In the genomic region with DNA sequence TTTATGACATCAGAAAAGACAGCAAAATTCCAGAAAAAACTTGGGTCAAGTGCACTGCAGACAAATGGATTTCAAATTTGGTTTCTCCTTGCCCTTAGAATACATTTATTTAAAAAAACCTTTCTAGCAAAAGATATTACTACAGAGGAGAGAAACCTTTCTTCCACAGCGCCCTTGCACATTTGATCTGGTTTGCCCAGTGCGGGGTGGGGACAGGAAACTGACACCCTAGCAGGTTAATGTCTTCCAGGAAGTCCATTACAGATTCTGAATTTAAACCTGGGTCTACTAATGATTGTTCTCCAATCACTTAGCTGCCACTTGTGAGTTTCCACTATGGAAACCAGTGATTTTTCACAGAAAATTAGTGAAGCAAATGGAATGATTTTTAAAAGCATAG, we compare ENCODE assay signal across 15 cellular contexts. TPM values are rescaled to one million over a fixed set of nuclear protein-coding genes. Genes with fewer than 3 reads are reported as not detected.
DNase-seq lines count a peak whose midpoint lies in the region; ATAC-seq, FAIRE-seq and TF ChIP-seq lines count a peak whose summit lies in the region.
"Had no signal": no experiment of that assay in that cellular context is flagged by ENCODE, and none has a peak within 500 bp of the region (broad histone marks: within the 10 kb centered on the region; RNA-seq: fewer than 3 reads in every experiment).

No MANE protein-coding gene starts in this region.

- H3K9me3 Mint-ChIP-seq in T-cell: peaks cover 0 to 7% (median 0%) of the 10 kb centered on the region in 3 donors
- no peaks in the 10 kb centered on the region for H3K9me3 Mint-ChIP-seq in central memory CD8-positive, alpha-beta T cell

- no peak for TF ChIP-seq CTCF in kidney (IDR thresholded peaks at IDR 0.05; ENCODE audit: borderline replicate concordance, extremely low read depth, insufficient read depth)

- H3K9ac ChIP-seq in kidney (ENCODE audit: low read length in 2 of 2): no peak overlapping the region

- intact Hi-C loops in kidney (cut with DNase I): no loop called here

- ATAC-seq in T-cell (replicated peaks in 1 of 4): peak; percentile 61 to 82 (median 74)
- peak; percentile 82 for ATAC-seq in central memory CD8-positive, alpha-beta T cell (replicated peaks; ENCODE audit: extremely low read depth, poor library complexity, severe bottlenecking)
- peak; percentile 26 for ATAC-seq in stimulated activated naive CD8-positive, alpha-beta T cell treated with anti-CD3 and anti-CD28 coated beads, Interleukin-15, Interleukin-2, amounts not matched to agents 100 U/mL and 50 U/mL, for 24 hours
- ATAC-seq in GM18498 (IDR thresholded peaks at IDR 0.05; ENCODE audit: unreplicated experiment): no peak
- no peak for ATAC-seq in GM19467 (IDR thresholded peaks at IDR 0.05; ENCODE audit: unreplicated experiment)
- ATAC-seq: sciatic nerve had no signal

- H3K27me3 Mint-ChIP-seq in T-cell: no peaks in the 10 kb centered on the region
- H3K27me3 Mint-ChIP-seq in central memory CD8-positive, alpha-beta T cell: no peaks in the 10 kb centered on the region

- H3K36me3 Mint-ChIP-seq in T-cell: no peaks in the 10 kb centered on the region
- H3K36me3 Mint-ChIP-seq in central memory CD8-positive, alpha-beta T cell (ENCODE audit: insufficient read depth): peaks cover 5% of the 10 kb centered on the region
- H3K36me3 Mint-ChIP-seq: CD14-positive monocyte had no signal

- CTCF ChIA-PET in T-cell (lab: Charles Lee): interaction anchor here in 1 of 2 donors (0.6 to 2.4 kb wide), 2 partner anchors 21 to 343 kb away, joined by 3 to 13 read pairs; no protein-coding TSS in a partner anchor

- no peaks in the 10 kb centered on the region for H3K9me3 ChIP-seq in kidney (ENCODE audit: control insufficient read depth in 1 of 2, low read length in 2 of 2)
- H3K9me3 ChIP-seq: SJSA1 had no signal

- H3K4me3 ChIP-seq in kidney (ENCODE audit: low read length in 2 of 2): no peak overlapping the region
- H3K4me3 ChIP-seq: SJSA1 had no signal

- H3K4me3 Mint-ChIP-seq in T-cell: peak overlapping the region; percentile 13 to 75 (median 17)
- peak overlapping the region; percentile 6 for H3K4me3 Mint-ChIP-seq in central memory CD8-positive, alpha-beta T cell
- H3K4me3 Mint-ChIP-seq: CD14-positive monocyte had no signal

- H3K36me3 ChIP-seq in kidney (ENCODE audit: control insufficient read depth in 1 of 2, insufficient read depth in 2 of 2, low read length in 2 of 2): no peaks in the 10 kb centered on the region
- H3K36me3 ChIP-seq: SJSA1 had no signal

- H3K27ac Mint-ChIP-seq in T-cell: peak overlapping the region; percentile 95 to 97
- H3K27ac Mint-ChIP-seq in central memory CD8-positive, alpha-beta T cell (ENCODE audit: low read depth): peak overlapping the region; percentile 80

- peak; percentile 62 for DNase-seq in activated CD8-positive, alpha-beta memory T cell treated with anti-CD3 and anti-CD28 coated beads for 24 hours
- no peak for DNase-seq in activated CD8-positive, alpha-beta memory T cell treated with anti-CD3 and anti-CD28 coated beads, Interleukin-2, amount 50 U/mL, for 48 hours
- DNase-seq in T-cell (peak in 20 of 34 experiments; percentile 9 to 49 (median 22)), kidney (no peak)
- DNase-seq in central memory CD8-positive, alpha-beta T cell (ENCODE audit: low spot score in 2 of 2): no peak
- DNase-seq in stimulated activated naive CD8-positive, alpha-beta T cell treated with anti-CD3 and anti-CD28 coated beads, Interleukin-15, Interleukin-2, amounts not matched to agents 100 U/mL and 50 U/mL, for 24 hours: no peak
- DNase-seq: DND-41; NCI-H2029; NCI-H524; stimulated activated CD4-positive, alpha-beta T cell treated with anti-CD3 and anti-CD28 coated beads, Interleukin-4, amount 100 ng/mL, for 1 hour had no signal

- POLR2A ChIA-PET in T-cell (lab: Charles Lee): no interaction called here

- no peaks in the 10 kb centered on the region for H3K4me1 ChIP-seq in kidney (ENCODE audit: control insufficient read depth in 1 of 2, insufficient read depth in 1 of 2, low read depth in 1 of 2, low read length in 2 of 2)

- no peak for FAIRE-seq in kidney (lab: Jason Lieb, UNC)

- H3K4me1 Mint-ChIP-seq in T-cell: peaks cover 19 to 39% (median 39%) of the 10 kb centered on the region in 3 donors
- peaks cover 41% of the 10 kb centered on the region for H3K4me1 Mint-ChIP-seq in central memory CD8-positive, alpha-beta T cell

- no peak overlapping the region for H3K27ac ChIP-seq in kidney (ENCODE audit: low read depth in 2 of 2, low read length in 2 of 2)
- H3K27ac ChIP-seq: SJSA1 had no signal

RNA-seq across cellular contexts. Expression of a gene that starts 53.8 kb away (rescaled TPM):
- total RNA-seq in T-cell (not detected), kidney (0.22 TPM)
- 6.5 TPM for polyA plus RNA-seq in kidney (ENCODE audit: insufficient read depth, low read depth, low replicate concordance)
- total RNA-seq: sciatic nerve, SJSA1 had no signal
- polyA plus RNA-seq: CD14-positive monocyte had no signal

Comparison
In these comparisons a context has a peak if more than half of its experiments do, and no peak if none do; other contexts are left out.
1. DNase-seq: peak in activated CD8-positive, alpha-beta memory T cell treated with anti-CD3 and anti-CD28 coated beads for 24 hours (single experiment) and T-cell (20 of 34); none in activated CD8-positive, alpha-beta memory T cell treated with anti-CD3 and anti-CD28 coated beads, Interleukin-2, amount 50 U/mL, for 48 hours (single experiment), central memory CD8-positive, alpha-beta T cell (0 of 2), stimulated activated naive CD8-positive, alpha-beta T cell treated with anti-CD3 and anti-CD28 coated beads, Interleukin-15, Interleukin-2, amounts not matched to agents 100 U/mL and 50 U/mL, for 24 hours (single experiment) and kidney (single experiment).
2. ATAC-seq: peak in T-cell (4 of 4), central memory CD8-positive, alpha-beta T cell (single experiment) and stimulated activated naive CD8-positive, alpha-beta T cell treated with anti-CD3 and anti-CD28 coated beads, Interleukin-15, Interleukin-2, amounts not matched to agents 100 U/mL and 50 U/mL, for 24 hours (single experiment); none in GM18498 (single experiment) and GM19467 (single experiment).